Comparison of ENCODE assay signal across 8 cellular contexts in genomic region chr3:123552095-123552714, GRCh38. TPM values are rescaled to one million over a fixed set of nuclear protein-coding genes. Genes with fewer than 3 reads are reported as not detected.
A peak's percentile ranks its signal among the peaks of the same experiment; 100 is the strongest.
DNase-seq lines count a peak whose midpoint lies in the region; ATAC-seq, FAIRE-seq and TF ChIP-seq lines count a peak whose summit lies in the region.

No MANE protein-coding gene starts in this region.

- no peak overlapping the region for H3K4me3 ChIP-seq in bronchial epithelial cell (ENCODE audit: low read depth, low read length)

- ATAC-seq in HG03280 (IDR thresholded peaks at IDR 0.05; ENCODE audit: unreplicated experiment) (no peak), HG03045 (IDR thresholded peaks at IDR 0.05; ENCODE audit: unreplicated experiment) (no peak)

- TF ChIP-seq CTCF in bronchial epithelial cell (IDR thresholded peaks at IDR 0.05; ENCODE audit: insufficient read depth, low read length, severe bottlenecking), result peak; percentile 40

- peaks cover 16% of the 10 kb centered on the region for H3K36me3 ChIP-seq in bronchial epithelial cell (ENCODE audit: control insufficient read depth, insufficient read depth, low read length)

- DNase-seq in NCI-H2081 (lab: John Stamatoyannopoulos, UW), result peak; percentile 43 to 53
- no peak for DNase-seq in NCI-H2081 treated with DMSO at 0.1 percent for 48 hours (lab: John Stamatoyannopoulos, UW)
- DNase-seq in NCI-H2029 (lab: John Stamatoyannopoulos, UW), result peak; percentile 15
- DNase-seq in bronchial epithelial cell (ENCODE audit: low read depth), result no peak
- peak; percentile 14 for DNase-seq in renal cortical epithelial cell (ENCODE audit: low read depth)
- no peak for DNase-seq in dedifferentiated amniotic fluid mesenchymal stem cell (ENCODE audit: extremely low spot score)

- no peaks in the 10 kb centered on the region for H3K27me3 ChIP-seq in bronchial epithelial cell (ENCODE audit: control insufficient read depth, insufficient read depth, low read length)

- FAIRE-seq in bronchial epithelial cell (lab: Jason Lieb, UNC), result no peak

RNA-seq across cellular contexts. Expression of gene HACD2, which starts 32.6 kb away (rescaled TPM):
- total RNA-seq in bronchial epithelial cell (46.6 and 68.1 TPM in 2 replicates), renal cortical epithelial cell (30.7 and 70.6 TPM in 2 replicates)

Comparison
In these comparisons a context has a peak if more than half of its experiments do, and no peak if none do; other contexts are left out.
1. DNase-seq: peak in NCI-H2081 (2 of 2), NCI-H2029 (single experiment) and renal cortical epithelial cell (single experiment); none in NCI-H2081 treated with DMSO at 0.1 percent for 48 hours (single experiment), bronchial epithelial cell (single experiment) and dedifferentiated amniotic fluid mesenchymal stem cell (single experiment).